Comparison of ENCODE assay signal across 8 cellular contexts in genomic region chr5:39948867-39949468, GRCh38.
A peak's percentile ranks its signal among the peaks of the same experiment; 100 is the strongest.
DNase-seq lines count a peak whose midpoint lies in the region; ATAC-seq and TF ChIP-seq lines count a peak whose summit lies in the region.

No MANE protein-coding gene starts in this region.

- no peak overlapping the region for H2AK5ac ChIP-seq in mesendoderm (ENCODE audit: low read length)

- no peak overlapping the region for H4K5ac ChIP-seq in mesendoderm (ENCODE audit: low read length)

- H2BK5ac ChIP-seq in mesendoderm (ENCODE audit: low read length): no peak overlapping the region

- H3K27ac Mint-ChIP-seq in stimulated activated effector memory CD8-positive, alpha-beta T cell treated with anti-CD3 and anti-CD28 coated beads, Interleukin-12 subunit alpha, Interleukin-12 subunit beta, amount 100 ng/mL, for 72 hours: no peak overlapping the region

- no peaks in the 10 kb centered on the region for H3K4me1 Mint-ChIP-seq in stimulated activated effector memory CD8-positive, alpha-beta T cell treated with anti-CD3 and anti-CD28 coated beads, Interleukin-12 subunit alpha, Interleukin-12 subunit beta, amount 100 ng/mL, for 72 hours

- H3K56ac ChIP-seq in mesendoderm (ENCODE audit: low read length): no peak overlapping the region

- no peaks in the 10 kb centered on the region for H3K79me1 ChIP-seq in mesendoderm (ENCODE audit: low read length)

- peak; percentile 41 for DNase-seq in AG09309 (ENCODE audit: low read depth)
- peak; percentile 54 to 82 for DNase-seq in NCI-H446 (lab: John Stamatoyannopoulos, UW)
- peak; percentile 20 to 60 for DNase-seq in activated CD4-positive, alpha-beta T cell treated with anti-CD3 and anti-CD28 coated beads for 24 hours (ENCODE audit: low read depth in 2 of 2)
- DNase-seq in ecto neural progenitor cell (ENCODE audit: low spot score): peak; percentile 42
- peak; percentile 71 for DNase-seq in mesendoderm
- peak; percentile 32 to 67 for DNase-seq in stimulated activated effector memory CD8-positive, alpha-beta T cell treated with anti-CD3 and anti-CD28 coated beads, Interleukin-12 subunit alpha, Interleukin-12 subunit beta, amount 100 ng/mL, for 72 hours (ENCODE audit: low spot score in 2 of 2)

- no peak overlapping the region for H2BK15ac ChIP-seq in mesendoderm (replicated peaks; ENCODE audit: low read depth)

- no peaks in the 10 kb centered on the region for H3K27me3 ChIP-seq in mesendoderm (ENCODE audit: insufficient read depth, low read length, poor library complexity)

- no peak overlapping the region for H2BK120ac ChIP-seq in mesendoderm (ENCODE audit: low read depth, low read length)

- no peaks in the 10 kb centered on the region for H3K79me2 ChIP-seq in mesendoderm (ENCODE audit: control insufficient read depth, insufficient read depth, low read length)

- H3K4me3 ChIP-seq in AG09309 (ENCODE audit: control insufficient read depth, low read depth, low read length): no peak overlapping the region
- H3K4me3 ChIP-seq in mesendoderm (ENCODE audit: low read length): no peak overlapping the region

- H3K9me3 Mint-ChIP-seq in stimulated activated effector memory CD8-positive, alpha-beta T cell treated with anti-CD3 and anti-CD28 coated beads, Interleukin-12 subunit alpha, Interleukin-12 subunit beta, amount 100 ng/mL, for 72 hours: no peaks in the 10 kb centered on the region

- no peaks in the 10 kb centered on the region for H3K36me3 Mint-ChIP-seq in stimulated activated effector memory CD8-positive, alpha-beta T cell treated with anti-CD3 and anti-CD28 coated beads, Interleukin-12 subunit alpha, Interleukin-12 subunit beta, amount 100 ng/mL, for 72 hours

- no CpG with 5 or more reads among the region's 2 CpGs for WGBS in mesendoderm (ENCODE audit: extremely low coverage, insufficient coverage, low lambda C conversion rate)

- H3K36me3 ChIP-seq in mesendoderm (ENCODE audit: control insufficient read depth, insufficient read depth, low read length): no peaks in the 10 kb centered on the region

- no peak overlapping the region for H3K23ac ChIP-seq in mesendoderm (ENCODE audit: low read length)

- no peak overlapping the region for H3K27ac ChIP-seq in mesendoderm (ENCODE audit: low read depth, low read length)

- H3K9ac ChIP-seq in mesendoderm (ENCODE audit: low read length): no peak overlapping the region

- H3K18ac ChIP-seq in mesendoderm (ENCODE audit: low read length): no peak overlapping the region

- no peak overlapping the region for H3K4me3 Mint-ChIP-seq in stimulated activated effector memory CD8-positive, alpha-beta T cell treated with anti-CD3 and anti-CD28 coated beads, Interleukin-12 subunit alpha, Interleukin-12 subunit beta, amount 100 ng/mL, for 72 hours

- peak; percentile 56 for TF ChIP-seq CTCF in AG09309 (IDR thresholded peaks at IDR 0.05; ENCODE audit: control insufficient read depth, insufficient read depth, low read depth, low read length, missing control alignments)

- no peak overlapping the region for H3K4me2 ChIP-seq in mesendoderm (ENCODE audit: low read length)

- ATAC-seq in GM18867 (IDR thresholded peaks at IDR 0.05; ENCODE audit: unreplicated experiment) (peak; percentile 95), HG03135 (IDR thresholded peaks at IDR 0.05; ENCODE audit: unreplicated experiment) (peak; percentile 80)
- ATAC-seq in stimulated activated effector memory CD8-positive, alpha-beta T cell treated with anti-CD3 and anti-CD28 coated beads, Interleukin-12 subunit alpha, Interleukin-12 subunit beta, amount 100 ng/mL, for 72 hours: peak; percentile 82

- H3K4ac ChIP-seq in mesendoderm (ENCODE audit: low read depth, low read length): no peak overlapping the region

- no peak overlapping the region for H4K8ac ChIP-seq in mesendoderm (ENCODE audit: low read depth, low read length)

- no peaks in the 10 kb centered on the region for H3K4me1 ChIP-seq in mesendoderm (ENCODE audit: control insufficient read depth, low read depth, low read length)
